ENCODE assay signal across 1 cellular context in the genomic region with DNA sequence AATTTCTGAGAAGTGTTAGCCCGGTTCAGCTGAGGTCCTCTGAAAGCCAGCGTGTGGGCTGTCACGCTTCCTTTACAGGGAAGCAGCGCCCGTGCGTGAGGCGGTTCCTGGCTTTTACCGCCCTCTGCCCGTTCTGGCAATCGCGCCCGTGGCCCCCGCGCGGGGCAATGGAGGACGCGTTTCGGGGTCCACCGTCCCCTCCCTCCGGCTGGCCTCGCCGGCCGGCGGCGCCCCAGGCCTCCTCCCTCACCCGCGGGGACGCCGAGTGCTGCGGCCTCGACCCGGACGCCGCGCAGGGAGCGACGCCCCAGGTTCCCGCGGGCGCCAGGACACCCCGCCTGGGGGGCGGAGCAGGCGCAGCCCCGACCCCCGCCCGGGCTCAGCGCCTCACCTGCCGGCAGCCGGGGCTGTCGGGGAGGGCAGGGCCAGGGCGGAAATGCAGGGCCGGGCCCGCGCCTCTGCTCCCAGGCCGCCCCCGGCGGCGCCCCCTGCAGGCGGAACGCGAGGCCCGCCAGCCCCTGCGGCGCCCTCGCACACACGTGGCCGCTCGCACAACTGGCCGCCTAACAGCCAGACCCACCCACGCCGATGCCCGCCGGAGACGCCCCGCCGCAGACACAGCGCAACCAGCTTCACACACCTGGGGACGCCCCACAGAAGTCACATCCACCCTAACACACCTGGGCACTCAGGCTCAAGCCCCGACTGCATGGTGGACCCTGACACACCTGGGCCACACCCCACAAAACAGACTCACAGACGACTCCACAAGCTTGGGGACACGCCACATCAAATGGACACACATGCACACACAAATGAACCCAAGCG.
TF ChIP-seq lines count a peak whose summit lies in the region.

A gene (minus strand): TSS at position 440 of the 828 bp plus-strand sequence. CDS start 56,198 bp downstream, outside the sequence.

TF ChIP-seq in GM23338, 12 proteins besides CTCF, POLR2A, EP300 and RAD21:
- TF ChIP-seq, protein P1, sequence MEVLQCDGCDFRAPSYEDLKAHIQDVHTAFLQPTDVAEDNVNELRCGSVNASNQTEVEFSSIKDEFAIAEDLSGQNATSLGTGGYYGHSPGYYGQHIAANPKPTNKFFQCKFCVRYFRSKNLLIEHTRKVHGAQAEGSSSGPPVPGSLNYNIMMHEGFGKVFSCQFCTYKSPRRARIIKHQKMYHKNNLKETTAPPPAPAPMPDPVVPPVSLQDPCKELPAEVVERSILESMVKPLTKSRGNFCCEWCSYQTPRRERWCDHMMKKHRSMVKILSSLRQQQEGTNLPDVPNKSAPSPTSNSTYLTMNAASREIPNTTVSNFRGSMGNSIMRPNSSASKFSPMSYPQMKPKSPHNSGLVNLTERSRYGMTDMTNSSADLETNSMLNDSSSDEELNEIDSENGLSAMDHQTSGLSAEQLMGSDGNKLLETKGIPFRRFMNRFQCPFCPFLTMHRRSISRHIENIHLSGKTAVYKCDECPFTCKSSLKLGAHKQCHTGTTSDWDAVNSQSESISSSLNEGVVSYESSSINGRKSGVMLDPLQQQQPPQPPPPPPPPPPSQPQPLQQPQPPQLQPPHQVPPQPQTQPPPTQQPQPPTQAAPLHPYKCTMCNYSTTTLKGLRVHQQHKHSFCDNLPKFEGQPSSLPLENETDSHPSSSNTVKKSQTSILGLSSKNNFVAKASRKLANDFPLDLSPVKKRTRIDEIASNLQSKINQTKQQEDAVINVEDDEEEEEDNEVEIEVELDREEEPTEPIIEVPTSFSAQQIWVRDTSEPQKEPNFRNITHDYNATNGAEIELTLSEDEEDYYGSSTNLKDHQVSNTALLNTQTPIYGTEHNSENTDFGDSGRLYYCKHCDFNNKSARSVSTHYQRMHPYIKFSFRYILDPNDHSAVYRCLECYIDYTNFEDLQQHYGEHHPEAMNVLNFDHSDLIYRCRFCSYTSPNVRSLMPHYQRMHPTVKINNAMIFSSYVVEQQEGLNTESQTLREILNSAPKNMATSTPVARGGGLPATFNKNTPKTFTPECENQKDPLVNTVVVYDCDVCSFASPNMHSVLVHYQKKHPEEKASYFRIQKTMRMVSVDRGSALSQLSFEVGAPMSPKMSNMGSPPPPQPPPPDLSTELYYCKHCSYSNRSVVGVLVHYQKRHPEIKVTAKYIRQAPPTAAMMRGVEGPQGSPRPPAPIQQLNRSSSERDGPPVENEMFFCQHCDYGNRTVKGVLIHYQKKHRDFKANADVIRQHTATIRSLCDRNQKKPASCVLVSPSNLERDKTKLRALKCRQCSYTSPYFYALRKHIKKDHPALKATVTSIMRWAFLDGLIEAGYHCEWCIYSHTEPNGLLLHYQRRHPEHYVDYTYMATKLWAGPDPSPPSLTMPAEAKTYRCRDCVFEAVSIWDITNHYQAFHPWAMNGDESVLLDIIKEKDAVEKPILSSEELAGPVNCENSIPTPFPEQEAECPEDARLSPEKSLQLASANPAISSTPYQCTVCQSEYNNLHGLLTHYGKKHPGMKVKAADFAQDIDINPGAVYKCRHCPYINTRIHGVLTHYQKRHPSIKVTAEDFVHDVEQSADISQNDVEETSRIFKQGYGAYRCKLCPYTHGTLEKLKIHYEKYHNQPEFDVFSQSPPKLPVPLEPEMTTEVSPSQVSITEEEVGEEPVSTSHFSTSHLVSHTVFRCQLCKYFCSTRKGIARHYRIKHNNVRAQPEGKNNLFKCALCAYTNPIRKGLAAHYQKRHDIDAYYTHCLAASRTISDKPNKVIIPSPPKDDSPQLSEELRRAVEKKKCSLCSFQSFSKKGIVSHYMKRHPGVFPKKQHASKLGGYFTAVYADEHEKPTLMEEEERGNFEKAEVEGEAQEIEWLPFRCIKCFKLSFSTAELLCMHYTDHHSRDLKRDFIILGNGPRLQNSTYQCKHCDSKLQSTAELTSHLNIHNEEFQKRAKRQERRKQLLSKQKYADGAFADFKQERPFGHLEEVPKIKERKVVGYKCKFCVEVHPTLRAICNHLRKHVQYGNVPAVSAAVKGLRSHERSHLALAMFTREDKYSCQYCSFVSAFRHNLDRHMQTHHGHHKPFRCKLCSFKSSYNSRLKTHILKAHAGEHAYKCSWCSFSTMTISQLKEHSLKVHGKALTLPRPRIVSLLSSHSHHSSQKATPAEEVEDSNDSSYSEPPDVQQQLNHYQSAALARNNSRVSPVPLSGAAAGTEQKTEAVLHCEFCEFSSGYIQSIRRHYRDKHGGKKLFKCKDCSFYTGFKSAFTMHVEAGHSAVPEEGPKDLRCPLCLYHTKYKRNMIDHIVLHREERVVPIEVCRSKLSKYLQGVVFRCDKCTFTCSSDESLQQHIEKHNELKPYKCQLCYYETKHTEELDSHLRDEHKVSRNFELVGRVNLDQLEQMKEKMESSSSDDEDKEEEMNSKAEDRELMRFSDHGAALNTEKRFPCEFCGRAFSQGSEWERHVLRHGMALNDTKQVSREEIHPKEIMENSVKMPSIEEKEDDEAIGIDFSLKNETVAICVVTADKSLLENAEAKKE (CRISPR knock-in tag; IDR thresholded peaks at IDR 0.05): no peak
- TF ChIP-seq ZNF114 (CRISPR knock-in tag; IDR thresholded peaks at IDR 0.05) (no peak), POLR2AphosphoS5 (IDR thresholded peaks at IDR 0.05; ENCODE audit: low read depth) (peak; percentile 58), EZH2phosphoT487 (IDR thresholded peaks at IDR 0.05; ENCODE audit: unreplicated experiment) (no peak), CREB1 (CRISPR knock-in tag; IDR thresholded peaks at IDR 0.05; ENCODE audit: low read depth) (0 out of 2 replicates have a peak, but pooled peaks have one; percentile 33), EZH2 (IDR thresholded peaks at IDR 0.05; ENCODE audit: low read depth, unreplicated experiment) (no peak)
- TF ChIP-seq, protein P2, sequence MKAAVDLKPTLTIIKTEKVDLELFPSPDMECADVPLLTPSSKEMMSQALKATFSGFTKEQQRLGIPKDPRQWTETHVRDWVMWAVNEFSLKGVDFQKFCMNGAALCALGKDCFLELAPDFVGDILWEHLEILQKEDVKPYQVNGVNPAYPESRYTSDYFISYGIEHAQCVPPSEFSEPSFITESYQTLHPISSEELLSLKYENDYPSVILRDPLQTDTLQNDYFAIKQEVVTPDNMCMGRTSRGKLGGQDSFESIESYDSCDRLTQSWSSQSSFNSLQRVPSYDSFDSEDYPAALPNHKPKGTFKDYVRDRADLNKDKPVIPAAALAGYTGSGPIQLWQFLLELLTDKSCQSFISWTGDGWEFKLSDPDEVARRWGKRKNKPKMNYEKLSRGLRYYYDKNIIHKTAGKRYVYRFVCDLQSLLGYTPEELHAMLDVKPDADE (IDR thresholded peaks at IDR 0.05): peak; percentile 56
- TF ChIP-seq, protein P3, sequence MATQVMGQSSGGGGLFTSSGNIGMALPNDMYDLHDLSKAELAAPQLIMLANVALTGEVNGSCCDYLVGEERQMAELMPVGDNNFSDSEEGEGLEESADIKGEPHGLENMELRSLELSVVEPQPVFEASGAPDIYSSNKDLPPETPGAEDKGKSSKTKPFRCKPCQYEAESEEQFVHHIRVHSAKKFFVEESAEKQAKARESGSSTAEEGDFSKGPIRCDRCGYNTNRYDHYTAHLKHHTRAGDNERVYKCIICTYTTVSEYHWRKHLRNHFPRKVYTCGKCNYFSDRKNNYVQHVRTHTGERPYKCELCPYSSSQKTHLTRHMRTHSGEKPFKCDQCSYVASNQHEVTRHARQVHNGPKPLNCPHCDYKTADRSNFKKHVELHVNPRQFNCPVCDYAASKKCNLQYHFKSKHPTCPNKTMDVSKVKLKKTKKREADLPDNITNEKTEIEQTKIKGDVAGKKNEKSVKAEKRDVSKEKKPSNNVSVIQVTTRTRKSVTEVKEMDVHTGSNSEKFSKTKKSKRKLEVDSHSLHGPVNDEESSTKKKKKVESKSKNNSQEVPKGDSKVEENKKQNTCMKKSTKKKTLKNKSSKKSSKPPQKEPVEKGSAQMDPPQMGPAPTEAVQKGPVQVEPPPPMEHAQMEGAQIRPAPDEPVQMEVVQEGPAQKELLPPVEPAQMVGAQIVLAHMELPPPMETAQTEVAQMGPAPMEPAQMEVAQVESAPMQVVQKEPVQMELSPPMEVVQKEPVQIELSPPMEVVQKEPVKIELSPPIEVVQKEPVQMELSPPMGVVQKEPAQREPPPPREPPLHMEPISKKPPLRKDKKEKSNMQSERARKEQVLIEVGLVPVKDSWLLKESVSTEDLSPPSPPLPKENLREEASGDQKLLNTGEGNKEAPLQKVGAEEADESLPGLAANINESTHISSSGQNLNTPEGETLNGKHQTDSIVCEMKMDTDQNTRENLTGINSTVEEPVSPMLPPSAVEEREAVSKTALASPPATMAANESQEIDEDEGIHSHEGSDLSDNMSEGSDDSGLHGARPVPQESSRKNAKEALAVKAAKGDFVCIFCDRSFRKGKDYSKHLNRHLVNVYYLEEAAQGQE (IDR thresholded peaks at IDR 0.05; ENCODE audit: unreplicated experiment): peak; percentile 3
